19 cellular contexts compared by ENCODE assay signal in the genomic region with DNA sequence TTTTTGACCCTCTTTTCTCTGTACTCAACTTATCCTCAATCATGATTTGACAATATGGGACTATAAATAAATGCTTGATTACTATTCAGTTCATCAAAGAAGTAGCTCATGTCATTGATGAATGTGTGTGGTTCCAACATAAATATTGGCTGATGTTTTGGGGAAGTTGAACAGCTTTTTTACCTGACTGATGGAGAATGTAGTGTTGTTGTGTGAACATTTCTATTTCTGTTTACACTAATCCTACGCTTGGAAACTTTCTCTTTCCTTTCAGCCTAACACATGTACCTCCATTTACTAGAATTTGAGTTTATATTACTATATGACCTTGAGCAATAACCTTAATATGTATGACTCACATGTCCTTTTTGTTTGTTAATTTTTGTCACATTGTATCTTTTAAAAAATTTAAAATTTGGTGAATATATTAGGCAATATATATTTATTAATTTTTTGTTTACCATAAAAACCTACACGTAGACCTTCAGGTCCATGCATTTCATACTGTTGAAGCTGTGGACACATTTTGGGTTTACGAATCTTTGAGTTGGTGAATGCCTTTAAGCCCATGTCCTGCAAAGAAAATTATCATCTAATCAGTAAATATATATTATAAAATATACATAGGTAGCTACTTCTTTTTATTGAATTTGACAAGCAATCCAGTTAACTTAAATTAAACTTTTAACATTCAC. TPM values are rescaled to one million over a fixed set of nuclear protein-coding genes. Genes with fewer than 3 reads are reported as not detected.
"Had no signal": no experiment of that assay in that cellular context is flagged by ENCODE, and none has a peak within 500 bp of the region (broad histone marks: within the 10 kb centered on the region; RNA-seq: fewer than 3 reads in every experiment).

No MANE protein-coding gene starts in this region.

- H3K4me3 Mint-ChIP-seq: mesothelial cell of epicardium, naive B cell had no signal

- H3K27ac Mint-ChIP-seq: mesothelial cell of epicardium, naive B cell had no signal

- H3K9me3 ChIP-seq: esophagus muscularis mucosa, gastroesophageal sphincter, heart right ventricle, left lung, lower lobe of right lung, mucosa of descending colon had no signal

- H3K27me3 ChIP-seq: dorsolateral prefrontal cortex, esophagus muscularis mucosa, foreskin keratinocyte, gastroesophageal sphincter, heart right ventricle, left lung had no signal

- H3K4me1 ChIP-seq: foreskin keratinocyte, left lung, lower lobe of right lung had no signal

- H3K36me3 Mint-ChIP-seq: mesothelial cell of epicardium, naive B cell had no signal

- H3K4me1 Mint-ChIP-seq: mesothelial cell of epicardium, naive B cell had no signal

- H3K4me3 ChIP-seq: dorsolateral prefrontal cortex, esophagus muscularis mucosa, gastroesophageal sphincter, heart right ventricle, left lung, lower lobe of right lung, mucosa of descending colon had no signal

- DNase-seq: cerebellar nuclear complex; dermis blood vessel endothelial cell; dorsolateral prefrontal cortex; effector CD4-positive, alpha-beta T cell; effector memory CD4-positive, alpha-beta T cell; foreskin keratinocyte; hippocampal formation; islet precursor cell; left lung; lower lobe of right lung; mesenchymal stem cell; mucosa of descending colon; naive B cell had no signal

- H3K27ac ChIP-seq: dorsolateral prefrontal cortex, foreskin keratinocyte, left lung, lower lobe of right lung had no signal

- ATAC-seq: foreskin keratinocyte, left lung, lower lobe of right lung, mucosa of descending colon had no signal

- H3K9me3 Mint-ChIP-seq: mesothelial cell of epicardium, naive B cell had no signal

- FAIRE-seq: colon, endothelial cell of umbilical vein had no signal

- H3K27me3 Mint-ChIP-seq: naive B cell had no signal

RNA-seq across cellular contexts. Expression of a gene that starts 21.1 kb away (rescaled TPM):
- total RNA-seq: foreskin keratinocyte had no signal
